ENCODE assay signal across 8 cellular contexts in the genomic region with DNA sequence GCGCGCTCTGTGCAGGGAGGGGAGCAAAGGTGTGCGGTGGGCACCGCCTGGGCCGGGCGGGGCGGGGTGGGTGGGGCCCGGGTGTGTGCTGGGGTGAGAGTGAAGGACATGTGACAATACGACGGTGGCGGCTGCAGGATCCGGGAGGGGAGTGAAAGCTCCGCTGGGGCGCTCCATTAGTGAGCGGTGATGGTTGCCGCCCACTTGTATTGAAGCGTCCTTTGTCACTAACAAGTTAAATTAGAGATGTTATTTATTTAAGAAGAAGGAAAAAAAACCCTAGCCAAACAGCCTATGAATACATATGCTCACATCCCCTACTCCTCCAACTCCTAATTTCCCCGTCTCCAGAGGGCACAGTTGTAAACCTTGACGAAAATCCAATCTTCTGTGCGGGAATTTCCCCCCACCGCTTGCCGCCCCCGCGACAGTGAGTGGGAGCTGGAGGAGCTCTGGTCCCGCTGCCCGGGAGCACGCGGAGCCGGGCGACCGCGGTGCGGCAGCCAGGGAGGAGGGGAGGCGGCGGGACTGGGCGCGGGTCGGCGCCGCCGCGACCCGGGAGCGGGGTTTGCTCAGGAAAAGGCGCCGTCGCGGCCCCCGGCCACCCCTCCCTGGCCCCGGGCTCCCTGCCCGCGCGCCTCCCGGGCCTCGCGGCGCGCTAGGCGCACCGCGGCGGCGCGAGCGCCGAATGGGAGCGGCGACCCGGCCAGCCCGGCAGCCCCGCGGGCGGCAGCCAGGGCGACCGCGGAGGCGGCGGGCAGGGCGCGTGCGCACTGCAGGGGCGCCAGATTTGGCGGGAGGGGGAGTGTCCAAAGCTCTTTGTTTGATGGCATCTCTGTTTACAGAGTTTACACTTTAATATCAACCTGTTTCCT. TPM values are rescaled to one million over a fixed set of nuclear protein-coding genes. Genes with fewer than 3 reads are reported as not detected.
A peak's percentile ranks its signal among the peaks of the same experiment; 100 is the strongest.
DNase-seq lines count a peak whose midpoint lies in the region; ATAC-seq, FAIRE-seq and TF ChIP-seq lines count a peak whose summit lies in the region.

A gene (plus strand): TSS at position 851 of the 875 bp plus-strand sequence. CDS start 206 bp downstream, outside the sequence.

- peak; percentile 23 for ATAC-seq in GM23338

- H3K27ac ChIP-seq in GM23338 (ENCODE audit: low read depth) = no peak within 1 kb of the TSS
- H3K27ac ChIP-seq in neural progenitor cell = no peak within 1 kb of the TSS
- peak within 1 kb of the TSS in 2 of 4 donors; percentile 20 to 58 for H3K27ac ChIP-seq in tibial nerve

- H4K20me1 ChIP-seq in GM23338 (replicated peaks; ENCODE audit: insufficient read depth) (no peaks in the 10 kb centered on the region), neural progenitor cell (ENCODE audit: low read depth) (peaks cover 10% of the 10 kb centered on the region)

- H3K27ac Mint-ChIP-seq in GM23338 (no peak within 1 kb of the TSS), neural progenitor cell (no peak within 1 kb of the TSS)
- peak within 1 kb of the TSS; percentile 99 for H3K27ac Mint-ChIP-seq in activated T-cell treated with anti-CD3 and anti-CD28 coated beads, Interleukin-2, amount 50 U/mL, for 24 hours

- no peak within 1 kb of the TSS for H3K9ac ChIP-seq in neural progenitor cell

- no peaks in the 10 kb centered on the region; the same call in 2 of the 3 replicates for H3K9me3 Mint-ChIP-seq in GM23338
- no peaks in the 10 kb centered on the region for H3K9me3 Mint-ChIP-seq in activated T-cell treated with anti-CD3 and anti-CD28 coated beads, Interleukin-2, amount 50 U/mL, for 24 hours
- H3K9me3 Mint-ChIP-seq in neural progenitor cell = peaks cover 2% of the 10 kb centered on the region

- H2AFZ ChIP-seq in GM23338 (peak within 1 kb of the TSS; percentile 97), neural progenitor cell (replicated peaks) (peak within 1 kb of the TSS; percentile 99)

- H3K36me3 Mint-ChIP-seq in GM23338 (ENCODE audit: low read depth) = no peaks in the 10 kb centered on the region
- H3K36me3 Mint-ChIP-seq in activated T-cell treated with anti-CD3 and anti-CD28 coated beads, Interleukin-2, amount 50 U/mL, for 24 hours (ENCODE audit: low read depth) = peaks cover 27% of the 10 kb centered on the region
- H3K36me3 Mint-ChIP-seq in neural progenitor cell = no peaks in the 10 kb centered on the region

- H3K4me3 ChIP-seq in GM23338 (peak within 1 kb of the TSS; percentile 90), fibroblast of mammary gland (ENCODE audit: control insufficient read depth, low read depth, low read length) (peak within 1 kb of the TSS; percentile 56), neural progenitor cell (peak within 1 kb of the TSS; percentile 76), tibial nerve (peak within 1 kb of the TSS; percentile 39 to 69 (median 50))

- H3K4me1 ChIP-seq in GM23338 (ENCODE audit: insufficient read depth) (peaks cover 12% of the 10 kb centered on the region), neural progenitor cell (peaks cover 5% of the 10 kb centered on the region), tibial nerve (peaks cover 0 to 32% (median 16%) of the 10 kb centered on the region in 4 donors)

- H3K9me3 ChIP-seq in neural progenitor cell (ENCODE audit: low read depth) = no peaks in the 10 kb centered on the region
- H3K9me3 ChIP-seq in tibial nerve = no peaks in the 10 kb centered on the region

- peaks cover 27% of the 10 kb centered on the region for H3K27me3 Mint-ChIP-seq in GM23338 (ENCODE audit: insufficient read depth, low read depth, poor library complexity)
- H3K27me3 Mint-ChIP-seq in activated T-cell treated with anti-CD3 and anti-CD28 coated beads, Interleukin-2, amount 50 U/mL, for 24 hours = no peaks in the 10 kb centered on the region
- H3K27me3 Mint-ChIP-seq in neural progenitor cell (ENCODE audit: insufficient read depth, low read depth) = peaks cover 26% of the 10 kb centered on the region

- H3K4me1 Mint-ChIP-seq in GM23338 (peaks cover 8% of the 10 kb centered on the region), neural progenitor cell (peaks cover 18% of the 10 kb centered on the region)
- peaks cover 53% of the 10 kb centered on the region for H3K4me1 Mint-ChIP-seq in activated T-cell treated with anti-CD3 and anti-CD28 coated beads, Interleukin-2, amount 50 U/mL, for 24 hours (ENCODE audit: low read depth)

- H3K36me3 ChIP-seq in GM23338 (ENCODE audit: insufficient read depth) = no peaks in the 10 kb centered on the region
- no peaks in the 10 kb centered on the region for H3K36me3 ChIP-seq in neural progenitor cell
- H3K36me3 ChIP-seq in tibial nerve = no peaks in the 10 kb centered on the region

- peak within 1 kb of the TSS; percentile 97 for H3K4me2 ChIP-seq in GM23338
- H3K4me2 ChIP-seq in neural progenitor cell = peak within 1 kb of the TSS; percentile 100

- peak; percentile 84 for DNase-seq in Daoy (ENCODE audit: low read depth)
- peak; percentile 82 for DNase-seq in GM23338 (ENCODE audit: low spot score)
- peak; percentile 92 to 93 for DNase-seq in Kasumi-1 (lab: John Stamatoyannopoulos, UW)
- DNase-seq in RCC 7860 (ENCODE audit: low spot score) = peak; percentile 13
- DNase-seq in activated T-cell treated with anti-CD3 and anti-CD28 coated beads, Interleukin-2, amount 50 U/mL, for 24 hours = peak; percentile 83
- peak; percentile 29 for DNase-seq in fibroblast of mammary gland (ENCODE audit: low read depth)
- peak; percentile 88 for DNase-seq in neural progenitor cell (ENCODE audit: low spot score)
- DNase-seq in tibial nerve (ENCODE audit: low spot score in 2 of 2) = no peak

- no peak for TF ChIP-seq CTCF in GM23338 (conservative IDR thresholded peaks at IDR 0.05; ENCODE audit: low read depth in 2 of 2)
- no peak for TF ChIP-seq CTCF in fibroblast of mammary gland (conservative IDR thresholded peaks at IDR 0.05; ENCODE audit: control insufficient read depth, insufficient read depth, low read depth, low read length)
- TF ChIP-seq CTCF in neural progenitor cell (IDR thresholded peaks at IDR 0.05) = no peak
- peak in 2 of 5 experiments; percentile 11 to 16 for TF ChIP-seq CTCF in tibial nerve (IDR thresholded peaks at IDR 0.05)

- peaks cover 41% of the 10 kb centered on the region for H3K27me3 ChIP-seq in GM23338 (ENCODE audit: insufficient read depth)
- H3K27me3 ChIP-seq in neural progenitor cell = peaks cover 45% of the 10 kb centered on the region
- H3K27me3 ChIP-seq in tibial nerve = peaks cover 0 to 39% of the 10 kb centered on the region in 2 donors

- no peak for FAIRE-seq in RCC 7860 (lab: Jason Lieb, UNC)

- H3K9me2 ChIP-seq in GM23338 (ENCODE audit: insufficient read depth) = no peaks in the 10 kb centered on the region

- H3F3A ChIP-seq in GM23338 (replicated peaks; ENCODE audit: low read depth) (peaks cover 6% of the 10 kb centered on the region), neural progenitor cell (ENCODE audit: low read depth) (peaks cover 17% of the 10 kb centered on the region)

- no peak for TF ChIP-seq POLR2A in tibial nerve (IDR thresholded peaks at IDR 0.05)

- 1 to 2% methylated on average over 57 to 59 of the region's 83 CpGs for WGBS in tibial nerve, 2 donors

- 0 out of 2 replicates have a peak, but pooled peaks cover 3% of the 10 kb centered on the region for H3K79me2 ChIP-seq in GM23338 (replicated peaks; ENCODE audit: insufficient read depth)
- H3K79me2 ChIP-seq in neural progenitor cell (ENCODE audit: low read depth) = peaks cover 25% of the 10 kb centered on the region

- H3K4me3 Mint-ChIP-seq in GM23338 = peak within 1 kb of the TSS; percentile 79
- H3K4me3 Mint-ChIP-seq in activated T-cell treated with anti-CD3 and anti-CD28 coated beads, Interleukin-2, amount 50 U/mL, for 24 hours = peak within 1 kb of the TSS; percentile 95
- peak within 1 kb of the TSS; percentile 92 for H3K4me3 Mint-ChIP-seq in neural progenitor cell

- TF ChIP-seq EP300 in tibial nerve (IDR thresholded peaks at IDR 0.05) = no peak

RNA-seq across cellular contexts. Expression of the gene that starts here (rescaled TPM):
- total RNA-seq in Daoy (2014; rRNA removed; shearing (Covaris generic)) = 2.7 and 3.3 TPM in 2 replicates
- 7.9 and 10.4 TPM in 2 replicates for total RNA-seq in GM23338 (2014; rRNA removed; shearing (Covaris generic))
- polyA plus RNA-seq in GM23338 (2016; fragmentation: Nextera tagmentation; extraction: Ambion mirVana) = 3.0 and 4.2 TPM in 2 replicates
- 3.0 and 3.3 TPM in 2 replicates for total RNA-seq in neural progenitor cell (ENCODE audit: low replicate concordance)
- 1 to 10 TPM in 1 of 4 donors, under 1 TPM in 3; 0.63 to 1.2 (median 0.83) TPM for total RNA-seq in tibial nerve

Comparison
In these comparisons a context has a peak if more than half of its experiments do, and no peak if none do; other contexts are left out.
1. DNase-seq: peak in Daoy (single experiment), GM23338 (single experiment), Kasumi-1 (2 of 2), RCC 7860 (single experiment), activated T-cell treated with anti-CD3 and anti-CD28 coated beads, Interleukin-2, amount 50 U/mL, for 24 hours (single experiment), fibroblast of mammary gland (single experiment) and neural progenitor cell (single experiment); none in tibial nerve (0 of 2).
2. Peak in every context shown above with its lines, with median percentiles within 50 percentile points of each other: H3K4me3 ChIP-seq and H3K4me3 Mint-ChIP-seq.